Comparison of ENCODE assay signal across 35 cellular contexts in genomic region chr7:31407277-31407676, GRCh38.
"Had no signal": no experiment of that assay in that cellular context is flagged by ENCODE, and none has a peak within 500 bp of the region (broad histone marks: within the 10 kb centered on the region; RNA-seq: fewer than 3 reads in every experiment).

No MANE protein-coding gene starts in this region.

- H3K4me1 Mint-ChIP-seq: activated B cell treated with CpG ODN at 0.5 μM for 24 hours; activated CD8-positive, alpha-beta memory T cell treated with anti-CD3 and anti-CD28 coated beads, Interleukin-2, amount 10 ng/mL, durations not matched to agents 7 days and 5 days; activated naive CD4-positive, alpha-beta T cell treated with anti-CD3 and anti-CD28 coated beads, Interleukin-2, amount 50 U/mL, for 24 hours; activated naive CD8-positive, alpha-beta T cell treated with anti-CD3 and anti-CD28 coated beads for 36 hours; activated naive CD8-positive, alpha-beta T cell treated with anti-CD3 and anti-CD28 coated beads, Interleukin-2, amount 50 U/mL, for 24 hours had no signal

- H3K9me3 ChIP-seq: adrenal gland, breast epithelium, colonic mucosa, esophagus squamous epithelium, gastroesophageal sphincter, heart right ventricle had no signal

- H3K4me1 ChIP-seq: adrenal gland, breast epithelium, colonic mucosa, gastroesophageal sphincter, heart right ventricle had no signal

- H3K27me3 Mint-ChIP-seq: activated B cell treated with CpG ODN at 0.5 μM for 24 hours; activated CD8-positive, alpha-beta memory T cell treated with anti-CD3 and anti-CD28 coated beads, Interleukin-2, amount 10 ng/mL, durations not matched to agents 7 days and 5 days; activated CD8-positive, alpha-beta T cell treated with anti-CD3 and anti-CD28 coated beads for 36 hours; activated naive CD4-positive, alpha-beta T cell treated with anti-CD3 and anti-CD28 coated beads, Interleukin-2, amount 50 U/mL, for 24 hours; activated naive CD8-positive, alpha-beta T cell treated with anti-CD3 and anti-CD28 coated beads for 36 hours; activated naive CD8-positive, alpha-beta T cell treated with anti-CD3 and anti-CD28 coated beads, Interleukin-2, amount 50 U/mL, for 24 hours had no signal

- H3K36me3 ChIP-seq: adrenal gland, cardiac muscle cell, colonic mucosa, esophagus squamous epithelium, gastroesophageal sphincter, heart right ventricle, WERI-Rb-1 had no signal

- H3K27ac ChIP-seq: adrenal gland, breast epithelium, cardiac muscle cell, colonic mucosa, esophagus squamous epithelium, gastroesophageal sphincter, heart right ventricle, WERI-Rb-1 had no signal

- H3K4me3 ChIP-seq: adrenal gland, breast epithelium, cardiac muscle cell, colonic mucosa, esophagus squamous epithelium, gastroesophageal sphincter, heart right ventricle had no signal

- DNase-seq: activated B cell treated with CpG ODN at 0.5 μM for 24 hours; activated CD4-positive, alpha-beta T cell treated with anti-CD3 and anti-CD28 coated beads for 48 hours; activated CD4-positive, alpha-beta T cell treated with anti-CD3 and anti-CD28 coated beads, Interleukin-2, amount 50 U/mL, for 1 hour; activated CD4-positive, alpha-beta T cell treated with anti-CD3 and anti-CD28 coated beads, Interleukin-2, amount 50 U/mL, for 48 hours; activated CD8-positive, alpha-beta memory T cell treated with anti-CD3 and anti-CD28 coated beads, Interleukin-2, amount 10 ng/mL, durations not matched to agents 7 days and 5 days; activated CD8-positive, alpha-beta memory T cell treated with anti-CD3 and anti-CD28 coated beads, Interleukin-2, amount 50 U/mL, for 4 hours; activated CD8-positive, alpha-beta T cell treated with anti-CD3 and anti-CD28 coated beads for 36 hours; activated effector memory CD4-positive, alpha-beta T cell treated with anti-CD3 and anti-CD28 coated beads, Interleukin-2, amount 50 U/mL, for 16 hours; activated naive CD4-positive, alpha-beta T cell treated with anti-CD3 and anti-CD28 coated beads for 36 hours; activated naive CD8-positive, alpha-beta T cell treated with anti-CD3 and anti-CD28 coated beads for 36 hours; activated naive CD8-positive, alpha-beta T cell treated with anti-CD3 and anti-CD28 coated beads, Interleukin-2, amount 50 U/mL, for 24 hours; activated T-cell treated with anti-CD3 and anti-CD28 coated beads, Interleukin-2, amount 50 U/mL, for 1 hour; activated T-cell treated with anti-CD3 and anti-CD28 coated beads, Interleukin-2, amount 50 U/mL, for 48 hours; adrenal gland; amygdala; aorta; central memory CD4-positive, alpha-beta T cell; cerebellar nuclear complex; colonic mucosa; effector CD8-positive, alpha-beta T cell; esophagus squamous epithelium; foreskin melanocyte; heart right ventricle; hippocampal formation; T-helper 2 cell; T-helper 9 cell; WERI-Rb-1 had no signal

- H3K9me3 Mint-ChIP-seq: activated B cell treated with CpG ODN at 0.5 μM for 24 hours; activated naive CD4-positive, alpha-beta T cell treated with anti-CD3 and anti-CD28 coated beads for 36 hours; activated naive CD8-positive, alpha-beta T cell treated with anti-CD3 and anti-CD28 coated beads, Interleukin-2, amount 50 U/mL, for 24 hours; activated T-helper 2 cell treated with anti-CD3 and anti-CD28 coated beads, Interferon-gamma antibody, Interleukin-2, Interleukin-4, amounts not matched to agents 10 μg/mL and 5 μg/mL and 100 μg/mL, durations not matched to agents 14 hours and 24 hours and 36 hours had no signal

- H3K4me3 Mint-ChIP-seq: activated B cell treated with CpG ODN at 0.5 μM for 24 hours; activated CD8-positive, alpha-beta memory T cell treated with anti-CD3 and anti-CD28 coated beads, Interleukin-2, amount 10 ng/mL, durations not matched to agents 7 days and 5 days; activated CD8-positive, alpha-beta T cell treated with anti-CD3 and anti-CD28 coated beads for 36 hours; activated naive CD4-positive, alpha-beta T cell treated with anti-CD3 and anti-CD28 coated beads for 36 hours; activated naive CD4-positive, alpha-beta T cell treated with anti-CD3 and anti-CD28 coated beads, Interleukin-2, amount 50 U/mL, for 24 hours; activated naive CD8-positive, alpha-beta T cell treated with anti-CD3 and anti-CD28 coated beads for 36 hours; activated naive CD8-positive, alpha-beta T cell treated with anti-CD3 and anti-CD28 coated beads, Interleukin-2, amount 50 U/mL, for 24 hours; activated T-helper 1 cell treated with anti-CD3 and anti-CD28 coated beads, Interleukin-12 subunit alpha, Interleukin-12 subunit beta, Interleukin-2, Interleukin-4 antibody, amounts not matched to agents 30 ng/mL and 10 ng/mL and 1 ng/mL, durations not matched to agents 14 hours and 24 hours and 36 hours; brain had no signal

- H3K36me3 Mint-ChIP-seq: activated CD8-positive, alpha-beta memory T cell treated with anti-CD3 and anti-CD28 coated beads, Interleukin-2, amount 10 ng/mL, durations not matched to agents 7 days and 5 days; activated naive CD4-positive, alpha-beta T cell treated with anti-CD3 and anti-CD28 coated beads, Interleukin-2, amount 50 U/mL, for 24 hours; activated naive CD8-positive, alpha-beta T cell treated with anti-CD3 and anti-CD28 coated beads for 36 hours; brain had no signal

- H3K27me3 ChIP-seq: adrenal gland, breast epithelium, cardiac muscle cell, colonic mucosa, esophagus squamous epithelium had no signal

- H3K27ac Mint-ChIP-seq: activated B cell treated with CpG ODN at 0.5 μM for 24 hours; activated CD8-positive, alpha-beta memory T cell treated with anti-CD3 and anti-CD28 coated beads, Interleukin-2, amount 10 ng/mL, durations not matched to agents 7 days and 5 days; activated CD8-positive, alpha-beta T cell treated with anti-CD3 and anti-CD28 coated beads for 36 hours; activated naive CD4-positive, alpha-beta T cell treated with anti-CD3 and anti-CD28 coated beads for 36 hours; activated naive CD4-positive, alpha-beta T cell treated with anti-CD3 and anti-CD28 coated beads, Interleukin-2, amount 50 U/mL, for 24 hours; activated naive CD8-positive, alpha-beta T cell treated with anti-CD3 and anti-CD28 coated beads for 36 hours; activated naive CD8-positive, alpha-beta T cell treated with anti-CD3 and anti-CD28 coated beads, Interleukin-2, amount 50 U/mL, for 24 hours; activated T-helper 1 cell treated with anti-CD3 and anti-CD28 coated beads, Interleukin-12 subunit alpha, Interleukin-12 subunit beta, Interleukin-2, Interleukin-4 antibody, amounts not matched to agents 30 ng/mL and 10 ng/mL and 1 ng/mL, durations not matched to agents 14 hours and 24 hours and 36 hours; activated T-helper 2 cell treated with anti-CD3 and anti-CD28 coated beads, Interferon-gamma antibody, Interleukin-2, Interleukin-4, amounts not matched to agents 10 μg/mL and 5 μg/mL and 100 μg/mL, durations not matched to agents 14 hours and 24 hours and 36 hours; brain had no signal

- ATAC-seq: activated CD4-positive, CD25-positive, alpha-beta regulatory T cell treated with anti-CD3 and anti-CD28 coated beads, Interleukin-2, amount 50 U/mL, for 24 hours; activated CD8-positive, alpha-beta memory T cell treated with anti-CD3 and anti-CD28 coated beads, Interleukin-2, amount 10 ng/mL, durations not matched to agents 7 days and 5 days; activated CD8-positive, alpha-beta T cell treated with anti-CD3 and anti-CD28 coated beads for 36 hours; activated naive CD8-positive, alpha-beta T cell treated with anti-CD3 and anti-CD28 coated beads, Interleukin-2, amount 50 U/mL, for 24 hours; gastroesophageal sphincter; heart right ventricle had no signal
